Comparison of ENCODE assay signal across 9 cellular contexts in the genomic region with DNA sequence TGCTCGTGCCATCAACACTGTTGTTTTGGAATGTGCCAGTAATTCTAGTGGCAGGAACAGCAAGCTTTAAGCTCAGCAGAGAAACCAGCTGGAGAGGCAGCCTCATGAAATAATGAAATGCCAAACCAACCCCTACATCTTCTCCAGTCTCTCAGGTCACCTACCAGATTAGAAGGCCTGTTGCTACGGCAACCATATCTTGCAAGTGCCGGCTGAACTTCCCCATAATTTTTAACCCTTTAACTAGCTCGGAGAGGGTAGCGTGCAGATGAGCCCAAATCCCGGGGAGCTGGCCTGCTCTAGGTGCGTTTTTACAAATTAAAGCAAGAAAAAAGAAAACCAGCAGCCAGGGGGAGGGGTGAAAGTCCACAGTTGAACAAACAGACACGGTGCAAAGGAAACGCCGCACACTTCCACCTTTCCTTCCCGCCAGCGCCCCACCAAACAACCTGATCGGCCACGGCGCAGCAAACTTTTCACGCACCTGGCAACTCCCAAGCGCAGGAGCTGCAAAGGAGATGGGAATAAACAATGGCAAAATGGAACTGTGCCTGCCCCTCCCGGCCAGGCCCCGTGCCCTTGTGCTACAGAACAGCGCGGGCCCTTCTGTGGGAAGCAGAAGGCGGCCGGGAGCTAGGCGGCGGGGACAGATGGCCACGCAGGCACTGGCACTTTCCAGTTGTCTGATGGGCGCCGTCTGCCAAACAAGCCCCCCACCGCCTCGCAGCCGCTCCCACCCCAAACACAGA. TPM values are rescaled to one million over a fixed set of nuclear protein-coding genes. Genes with fewer than 3 reads are reported as not detected.
DNase-seq lines count a peak whose midpoint lies in the region; ATAC-seq lines count a peak whose summit lies in the region.
"Had no signal": no experiment of that assay in that cellular context is flagged by ENCODE, and none has a peak within 500 bp of the region (broad histone marks: within the 10 kb centered on the region; RNA-seq: fewer than 3 reads in every experiment).

No MANE protein-coding gene starts in this region.

- H3K36me3 Mint-ChIP-seq in activated CD4-positive, alpha-beta T cell treated with anti-CD3 and anti-CD28 coated beads, Interleukin-2, amount 10 ng/mL, durations not matched to agents 24 days and 14 days (ENCODE audit: low read depth): peaks cover 20% of the 10 kb centered on the region
- H3K36me3 Mint-ChIP-seq in stimulated activated naive B cell treated with anti-CD40 and anti-IgM and Interleukin-4, amounts not matched to agents 10 μg/mL and 1 μg/mL and 100 μg/mL, for 72 hours: peaks cover 3 to 5% of the 10 kb centered on the region in 2 donors

- H3K27me3 ChIP-seq in ectodermal cell (ENCODE audit: control insufficient read depth, insufficient read depth, low read length, poor library complexity, severe bottlenecking): no peaks in the 10 kb centered on the region

- peak overlapping the region; percentile 86 for H3K27ac Mint-ChIP-seq in activated CD4-positive, alpha-beta T cell treated with anti-CD3 and anti-CD28 coated beads, Interleukin-2, amount 10 ng/mL, durations not matched to agents 24 days and 14 days
- H3K27ac Mint-ChIP-seq in stimulated activated naive B cell treated with anti-CD40 and anti-IgM and Interleukin-4, amounts not matched to agents 10 μg/mL and 1 μg/mL and 100 μg/mL, for 72 hours: peak overlapping the region; percentile 68

- no peaks in the 10 kb centered on the region for H3K9me3 ChIP-seq in ectodermal cell (ENCODE audit: control insufficient read depth, low read length)

- no peaks in the 10 kb centered on the region for H3K36me3 ChIP-seq in ectodermal cell (ENCODE audit: control insufficient read depth, insufficient read depth, low read length)

- intact Hi-C loops in activated CD4-positive, alpha-beta T cell treated with anti-CD3 and anti-CD28 coated beads, Interleukin-2, amount 10 ng/mL, durations not matched to agents 24 days and 14 days (cut with micrococcal nuclease): loop anchor here (1.0 to 5.0 kb wide), 4 partner anchors 21 to 131 kb away; a partner anchor contains a TSS

- peaks cover 52% of the 10 kb centered on the region for H3K4me1 ChIP-seq in ectodermal cell (ENCODE audit: control insufficient read depth, insufficient read depth, low read length)

- DNase-seq in activated CD4-positive, alpha-beta T cell treated with anti-CD3 and anti-CD28 coated beads, Interleukin-2, amount 10 ng/mL, durations not matched to agents 24 days and 14 days: peak; percentile 70
- no peak for DNase-seq in activated CD4-positive, alpha-beta T cell treated with anti-CD3 and anti-CD28 coated beads for 4 hours
- peak; percentile 66 for DNase-seq in NCI-H524 treated with DMSO at 0.1 percent for 48 hours (lab: John Stamatoyannopoulos, UW)
- DNase-seq in stimulated activated naive B cell treated with anti-CD40 and anti-IgM and Interleukin-4, amounts not matched to agents 10 μg/mL and 1 μg/mL and 100 μg/mL, for 72 hours: peak; percentile 7
- no peak for DNase-seq in NCI-H2107 treated with DMSO at 0.1 percent for 48 hours (lab: John Stamatoyannopoulos, UW; ENCODE audit: unreplicated experiment)
- no peak for DNase-seq in HK-2 (ENCODE audit: unreplicated experiment)
- DNase-seq: AML-193 had no signal

- peak overlapping the region; percentile 16 for H3K27ac ChIP-seq in ectodermal cell (ENCODE audit: insufficient read depth, low read depth, low read length, poor library complexity, severe bottlenecking)

- peak overlapping the region; percentile 81 for H3K4me3 Mint-ChIP-seq in activated CD4-positive, alpha-beta T cell treated with anti-CD3 and anti-CD28 coated beads, Interleukin-2, amount 10 ng/mL, durations not matched to agents 24 days and 14 days
- peak overlapping the region; percentile 73 to 77 for H3K4me3 Mint-ChIP-seq in stimulated activated naive B cell treated with anti-CD40 and anti-IgM and Interleukin-4, amounts not matched to agents 10 μg/mL and 1 μg/mL and 100 μg/mL, for 72 hours

- peak; percentile 75 to 76 for ATAC-seq in stimulated activated naive B cell treated with anti-CD40 and anti-IgM and Interleukin-4, amounts not matched to agents 10 μg/mL and 1 μg/mL and 100 μg/mL, for 72 hours (replicated peaks)
- ATAC-seq in GM19463 (IDR thresholded peaks at IDR 0.05; ENCODE audit: unreplicated experiment): no peak

- no peak overlapping the region for H3K4me3 ChIP-seq in ectodermal cell (ENCODE audit: insufficient read depth, low read depth, low read length)

- no peaks in the 10 kb centered on the region for H3K9me3 Mint-ChIP-seq in activated CD4-positive, alpha-beta T cell treated with anti-CD3 and anti-CD28 coated beads, Interleukin-2, amount 10 ng/mL, durations not matched to agents 24 days and 14 days
- no peaks in the 10 kb centered on the region for H3K9me3 Mint-ChIP-seq in stimulated activated naive B cell treated with anti-CD40 and anti-IgM and Interleukin-4, amounts not matched to agents 10 μg/mL and 1 μg/mL and 100 μg/mL, for 72 hours

- H3K4me1 Mint-ChIP-seq in activated CD4-positive, alpha-beta T cell treated with anti-CD3 and anti-CD28 coated beads, Interleukin-2, amount 10 ng/mL, durations not matched to agents 24 days and 14 days: peaks cover 78% of the 10 kb centered on the region
- H3K4me1 Mint-ChIP-seq in stimulated activated naive B cell treated with anti-CD40 and anti-IgM and Interleukin-4, amounts not matched to agents 10 μg/mL and 1 μg/mL and 100 μg/mL, for 72 hours: peaks cover 19 to 27% of the 10 kb centered on the region in 2 donors

- WGBS in ectodermal cell, 2 experiments: 78 to 82% methylated on average over 31 of the region's 31 CpGs

- no peaks in the 10 kb centered on the region for H3K27me3 Mint-ChIP-seq in activated CD4-positive, alpha-beta T cell treated with anti-CD3 and anti-CD28 coated beads, Interleukin-2, amount 10 ng/mL, durations not matched to agents 24 days and 14 days
- H3K27me3 Mint-ChIP-seq in stimulated activated naive B cell treated with anti-CD40 and anti-IgM and Interleukin-4, amounts not matched to agents 10 μg/mL and 1 μg/mL and 100 μg/mL, for 72 hours: no peaks in the 10 kb centered on the region

RNA-seq across cellular contexts. Expression of a gene that starts 50.1 kb away (rescaled TPM):
- total RNA-seq in activated CD4-positive, alpha-beta T cell treated with anti-CD3 and anti-CD28 coated beads, Interleukin-2, amount 10 ng/mL, durations not matched to agents 24 days and 14 days: 84.1 and 87.9 TPM in 2 replicates
- polyA plus RNA-seq in ectodermal cell (2013, experiment 1 of 4): 165 TPM
- polyA plus RNA-seq in ectodermal cell (2013, experiment 2 of 4): 166 TPM
- polyA plus RNA-seq in ectodermal cell (2013, experiment 3 of 4): 129 TPM
- polyA plus RNA-seq in ectodermal cell (2013, experiment 4 of 4): 145 TPM

Comparison
In these comparisons a context has a peak if more than half of its experiments do, and no peak if none do; other contexts are left out.
1. DNase-seq: peak in activated CD4-positive, alpha-beta T cell treated with anti-CD3 and anti-CD28 coated beads, Interleukin-2, amount 10 ng/mL, durations not matched to agents 24 days and 14 days (single experiment), NCI-H524 treated with DMSO at 0.1 percent for 48 hours (single experiment) and stimulated activated naive B cell treated with anti-CD40 and anti-IgM and Interleukin-4, amounts not matched to agents 10 μg/mL and 1 μg/mL and 100 μg/mL, for 72 hours (single experiment); none in activated CD4-positive, alpha-beta T cell treated with anti-CD3 and anti-CD28 coated beads for 4 hours (0 of 2), NCI-H2107 treated with DMSO at 0.1 percent for 48 hours (single experiment) and HK-2 (single experiment).